11 cellular contexts compared by ENCODE assay signal in genomic region chr14:104870368-104871144, GRCh38. TPM values are rescaled to one million over a fixed set of nuclear protein-coding genes. Genes with fewer than 3 reads are reported as not detected.
A peak's percentile ranks its signal among the peaks of the same experiment; 100 is the strongest.
DNase-seq lines count a peak whose midpoint lies in the region; ATAC-seq, FAIRE-seq and TF ChIP-seq lines count a peak whose summit lies in the region.
"Had no signal": no experiment of that assay in that cellular context is flagged by ENCODE, and none has a peak within 500 bp of the region (broad histone marks: within the 10 kb centered on the region; RNA-seq: fewer than 3 reads in every experiment).

No MANE protein-coding gene starts in this region.

- CTCF ChIA-PET in activated CD8-positive, alpha-beta T cell treated with anti-CD3 and anti-CD28 coated beads for 36 hours (lab: Charles Lee), result interaction anchor here (1.0 kb wide), 1 partner anchor 102 kb away, joined by 5 read pairs; no protein-coding TSS in a partner anchor

- peaks cover 6% of the 10 kb centered on the region for H3K4me1 Mint-ChIP-seq in activated CD8-positive, alpha-beta T cell treated with anti-CD3 and anti-CD28 coated beads for 36 hours (ENCODE audit: low read depth)

- peak; percentile 46 for TF ChIP-seq CTCF in activated CD8-positive, alpha-beta T cell treated with anti-CD3 and anti-CD28 coated beads for 36 hours (IDR thresholded peaks at IDR 0.05)

- POLR2A ChIA-PET in activated CD8-positive, alpha-beta T cell treated with anti-CD3 and anti-CD28 coated beads for 36 hours (lab: Charles Lee), result no interaction called here

- H3K36me3 Mint-ChIP-seq in activated CD8-positive, alpha-beta T cell treated with anti-CD3 and anti-CD28 coated beads for 36 hours (ENCODE audit: low read depth), result no peaks in the 10 kb centered on the region

- no peaks in the 10 kb centered on the region for H3K9me3 Mint-ChIP-seq in activated CD8-positive, alpha-beta T cell treated with anti-CD3 and anti-CD28 coated beads for 36 hours
- H3K9me3 Mint-ChIP-seq: stimulated activated naive CD8-positive, alpha-beta T cell treated with anti-CD3 and anti-CD28 coated beads, Interleukin-15, Interleukin-2, amounts not matched to agents 100 ng/mL and 50 ng/mL, for 24 hours had no signal

- no peak overlapping the region for H3K4me3 Mint-ChIP-seq in activated CD8-positive, alpha-beta T cell treated with anti-CD3 and anti-CD28 coated beads for 36 hours
- H3K4me3 Mint-ChIP-seq: stimulated activated naive CD8-positive, alpha-beta T cell treated with anti-CD3 and anti-CD28 coated beads, Interleukin-15, Interleukin-2, amounts not matched to agents 100 ng/mL and 50 ng/mL, for 24 hours had no signal

- peak; percentile 66 for ATAC-seq in activated CD8-positive, alpha-beta T cell treated with anti-CD3 and anti-CD28 coated beads for 36 hours
- ATAC-seq in left ventricle myocardium superior (no peak), HG03571 (IDR thresholded peaks at IDR 0.05; ENCODE audit: unreplicated experiment) (no peak), HG03280 (IDR thresholded peaks at IDR 0.05; ENCODE audit: unreplicated experiment) (no peak)
- ATAC-seq: gastrocnemius medialis had no signal

- H3K27ac Mint-ChIP-seq in activated CD8-positive, alpha-beta T cell treated with anti-CD3 and anti-CD28 coated beads for 36 hours, result no peak overlapping the region
- H3K27ac Mint-ChIP-seq: stimulated activated naive CD8-positive, alpha-beta T cell treated with anti-CD3 and anti-CD28 coated beads, Interleukin-15, Interleukin-2, amounts not matched to agents 100 ng/mL and 50 ng/mL, for 24 hours had no signal

- no peak for TF ChIP-seq POLR2A in GM12891 (IDR thresholded peaks at IDR 0.05; ENCODE audit: low read depth, low read length)

- no peak for FAIRE-seq in GM12891 (lab: Jason Lieb, UNC)

- peak; percentile 31 for DNase-seq in DMS53 (lab: John Stamatoyannopoulos, UW)
- DNase-seq in DMS53 treated with DMSO at 0.1 percent for 48 hours (lab: John Stamatoyannopoulos, UW; ENCODE audit: unreplicated experiment), result no peak
- peak; percentile 69 for DNase-seq in activated CD8-positive, alpha-beta T cell treated with anti-CD3 and anti-CD28 coated beads for 36 hours
- peak; percentile 40 for DNase-seq in left ventricle myocardium superior
- peak; percentile 11 to 39 (median 27) for DNase-seq in stimulated activated naive CD4-positive, alpha-beta T cell (lab: John Stamatoyannopoulos, UW)
- no peak for DNase-seq in GM12891 (ENCODE audit: insufficient read length, low spot score)
- DNase-seq: NCI-H1092 had no signal

- intact Hi-C loops in activated CD8-positive, alpha-beta T cell treated with anti-CD3 and anti-CD28 coated beads for 36 hours (cut with micrococcal nuclease), result no loop called here
- intact Hi-C loops in left ventricle myocardium superior (cut with micrococcal nuclease), result no loop called here

- peaks cover 9% of the 10 kb centered on the region for H3K27me3 Mint-ChIP-seq in activated CD8-positive, alpha-beta T cell treated with anti-CD3 and anti-CD28 coated beads for 36 hours

TF ChIP-seq in GM12891, 5 proteins besides CTCF, POLR2A, EP300 and RAD21:
- no peak for TF ChIP-seq SPI1 (IDR thresholded peaks at IDR 0.05; ENCODE audit: low read depth, low read length)
- no peak for TF ChIP-seq TAF1 (IDR thresholded peaks at IDR 0.05; ENCODE audit: low read depth, low read length)
- no peak for TF ChIP-seq POLR2AphosphoS5 (IDR thresholded peaks at IDR 0.05; ENCODE audit: low read depth, low read length)
- TF ChIP-seq POU2F2 (IDR thresholded peaks at IDR 0.05; ENCODE audit: low read depth, low read length), result no peak
- no peak for TF ChIP-seq PAX5 (IDR thresholded peaks at IDR 0.05; ENCODE audit: insufficient read depth, low read length, severe bottlenecking)

RNA-seq across cellular contexts. Expression of gene CEP170B, which starts 5.5 kb away (rescaled TPM):
- 1 to 10 TPM; 2.2 to 2.3 TPM for total RNA-seq in activated CD8-positive, alpha-beta T cell treated with anti-CD3 and anti-CD28 coated beads for 36 hours
- total RNA-seq in left ventricle myocardium superior, result 10.7 TPM
- 0.06 TPM for polyA plus RNA-seq in GM12891 (2012; ENCODE audit: low read depth, missing spikeins)

RNA-seq across cellular contexts. Expression of gene PLD4, which starts 54.1 kb away (rescaled TPM):
- total RNA-seq in activated CD8-positive, alpha-beta T cell treated with anti-CD3 and anti-CD28 coated beads for 36 hours, result not detected
- total RNA-seq in left ventricle myocardium superior, result 0.27 TPM
- 22.8 TPM for polyA plus RNA-seq in GM12891 (2012; ENCODE audit: low read depth, missing spikeins)
- total RNA-seq: gastrocnemius medialis had no signal

Comparison
In these comparisons a context has a peak if more than half of its experiments do, and no peak if none do; other contexts are left out.
1. DNase-seq: peak in DMS53 (single experiment), activated CD8-positive, alpha-beta T cell treated with anti-CD3 and anti-CD28 coated beads for 36 hours (single experiment), left ventricle myocardium superior (single experiment) and stimulated activated naive CD4-positive, alpha-beta T cell (6 of 6); none in DMS53 treated with DMSO at 0.1 percent for 48 hours (single experiment) and GM12891 (single experiment).